Comparison of ENCODE assay signal across 34 cellular contexts in the genomic region with DNA sequence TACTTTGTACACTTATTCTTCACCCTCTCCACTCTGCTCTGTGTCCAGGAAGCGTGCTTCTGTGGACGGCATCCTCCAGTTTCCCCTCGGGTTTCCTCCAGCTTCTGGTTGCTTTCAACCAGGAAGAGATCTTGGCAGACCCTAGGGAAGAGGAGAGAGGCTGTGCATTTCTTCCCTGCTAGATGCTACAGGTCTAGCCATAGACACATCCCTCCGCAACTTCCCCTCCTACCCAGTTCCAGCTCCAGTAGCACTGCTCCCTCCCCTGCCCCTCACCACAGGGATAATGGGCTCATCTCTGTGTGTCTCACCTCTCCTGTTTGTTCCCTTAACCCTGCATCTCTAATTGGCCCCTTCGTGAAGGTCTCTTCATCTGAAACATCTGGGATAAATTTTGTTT. TPM values are rescaled to one million over a fixed set of nuclear protein-coding genes. Genes with fewer than 3 reads are reported as not detected.
"Had no signal": no experiment of that assay in that cellular context is flagged by ENCODE, and none has a peak within 500 bp of the region (broad histone marks: within the 10 kb centered on the region; RNA-seq: fewer than 3 reads in every experiment).

No MANE protein-coding gene starts in this region.

- H3K36me3 Mint-ChIP-seq: activated CD4-positive, alpha-beta memory T cell treated with anti-CD3 and anti-CD28 coated beads for 36 hours; activated naive CD4-positive, alpha-beta T cell treated with anti-CD3 and anti-CD28 coated beads, Interleukin-2, amount 50 U/mL, for 24 hours; activated naive CD8-positive, alpha-beta T cell treated with anti-CD3 and anti-CD28 coated beads, Interleukin-2, amount 10 ng/mL, durations not matched to agents 7 days and 5 days had no signal

- ATAC-seq: body of pancreas, PC-3 had no signal

- H3K27ac Mint-ChIP-seq: activated CD4-positive, alpha-beta memory T cell treated with anti-CD3 and anti-CD28 coated beads for 36 hours; activated CD4-positive, alpha-beta T cell treated with anti-CD3 and anti-CD28 coated beads, Interleukin-2, amount 10 ng/mL, durations not matched to agents 7 days and 5 days; activated naive CD4-positive, alpha-beta T cell treated with anti-CD3 and anti-CD28 coated beads, Interleukin-2, amount 50 U/mL, for 24 hours; activated naive CD8-positive, alpha-beta T cell treated with anti-CD3 and anti-CD28 coated beads, Interleukin-2, amount 10 ng/mL, durations not matched to agents 7 days and 5 days; T-helper 1 cell treated with Interleukin-12 subunit alpha and Interleukin-12 subunit beta and Interleukin-4 antibody, amounts not matched to agents 30 μg/mL and 1 μg/mL, for 36 hours; T-helper 2 cell treated with Interferon-gamma antibody and Interleukin-4, amounts not matched to agents 5 μg/mL and 100 μg/mL, for 36 hours had no signal

- H3K4me2 ChIP-seq: SK-N-SH had no signal

- H3K4me3 ChIP-seq: ascending aorta, body of pancreas, breast epithelium, MG63, Peyer's patch, SJSA1 had no signal

- H3K9me3 Mint-ChIP-seq: activated CD4-positive, alpha-beta memory T cell treated with anti-CD3 and anti-CD28 coated beads for 36 hours; activated CD4-positive, alpha-beta T cell treated with anti-CD3 and anti-CD28 coated beads, Interleukin-2, amount 10 ng/mL, durations not matched to agents 7 days and 5 days; activated naive CD4-positive, alpha-beta T cell treated with anti-CD3 and anti-CD28 coated beads, Interleukin-2, amount 50 U/mL, for 24 hours; activated naive CD8-positive, alpha-beta T cell treated with anti-CD3 and anti-CD28 coated beads, Interleukin-2, amount 10 ng/mL, durations not matched to agents 7 days and 5 days; T-helper 1 cell treated with Interleukin-12 subunit alpha and Interleukin-12 subunit beta and Interleukin-4 antibody, amounts not matched to agents 30 μg/mL and 1 μg/mL, for 36 hours; T-helper 2 cell treated with Interferon-gamma antibody and Interleukin-4, amounts not matched to agents 5 μg/mL and 100 μg/mL, for 36 hours had no signal

- H3K9me2 ChIP-seq: SK-N-SH had no signal

- FAIRE-seq: TTC549 had no signal

- H3K4me3 Mint-ChIP-seq: activated CD4-positive, alpha-beta memory T cell treated with anti-CD3 and anti-CD28 coated beads for 36 hours; activated CD4-positive, alpha-beta T cell treated with anti-CD3 and anti-CD28 coated beads, Interleukin-2, amount 10 ng/mL, durations not matched to agents 7 days and 5 days; activated naive CD4-positive, alpha-beta T cell treated with anti-CD3 and anti-CD28 coated beads, Interleukin-2, amount 50 U/mL, for 24 hours; activated naive CD8-positive, alpha-beta T cell treated with anti-CD3 and anti-CD28 coated beads, Interleukin-2, amount 10 ng/mL, durations not matched to agents 7 days and 5 days; T-helper 1 cell treated with Interleukin-12 subunit alpha and Interleukin-12 subunit beta and Interleukin-4 antibody, amounts not matched to agents 30 μg/mL and 1 μg/mL, for 36 hours; T-helper 2 cell treated with Interferon-gamma antibody and Interleukin-4, amounts not matched to agents 5 μg/mL and 100 μg/mL, for 36 hours had no signal

- H3K27me3 ChIP-seq: ascending aorta, body of pancreas, breast epithelium, MG63, Peyer's patch, SJSA1 had no signal

- H3K4me1 Mint-ChIP-seq: activated CD4-positive, alpha-beta T cell treated with anti-CD3 and anti-CD28 coated beads, Interleukin-2, amount 10 ng/mL, durations not matched to agents 7 days and 5 days; activated naive CD4-positive, alpha-beta T cell treated with anti-CD3 and anti-CD28 coated beads, Interleukin-2, amount 50 U/mL, for 24 hours; activated naive CD8-positive, alpha-beta T cell treated with anti-CD3 and anti-CD28 coated beads, Interleukin-2, amount 10 ng/mL, durations not matched to agents 7 days and 5 days had no signal

- H3K27ac ChIP-seq: ascending aorta, body of pancreas, breast epithelium, Peyer's patch, SJSA1 had no signal

- H3K36me3 ChIP-seq: ascending aorta, breast epithelium, MG63, Peyer's patch, SJSA1 had no signal

- H3K9ac ChIP-seq: SK-N-SH had no signal

- H3K9me3 ChIP-seq: ascending aorta, body of pancreas, breast epithelium, MG63, Peyer's patch, SJSA1, SK-N-SH had no signal

- H3K27me3 Mint-ChIP-seq: activated naive CD4-positive, alpha-beta T cell treated with anti-CD3 and anti-CD28 coated beads, Interleukin-2, amount 50 U/mL, for 24 hours had no signal

- DNase-seq: activated CD4-positive, alpha-beta memory T cell treated with anti-CD3 and anti-CD28 coated beads for 36 hours; activated CD4-positive, alpha-beta T cell treated with anti-CD3 and anti-CD28 coated beads, Interleukin-2, amount 10 ng/mL, durations not matched to agents 7 days and 5 days; activated CD8-positive, alpha-beta memory T cell treated with anti-CD3 and anti-CD28 coated beads, Interleukin-2, amount 50 U/mL, for 48 hours; activated effector memory CD4-positive, alpha-beta T cell treated with anti-CD3 and anti-CD28 coated beads, Interleukin-2, amount 50 U/mL, for 16 hours; activated naive CD4-positive, alpha-beta T cell; activated naive CD8-positive, alpha-beta T cell treated with anti-CD3 and anti-CD28 coated beads, Interleukin-2, amount 10 ng/mL, durations not matched to agents 7 days and 5 days; activated T-cell treated with anti-CD3 and anti-CD28 coated beads, Interleukin-2, amount 50 U/mL, for 48 hours; amygdala; body of pancreas; caudate nucleus; cerebellar nuclear complex; Kasumi-1; KG1; MG63; NCI-H1048; NCI-H1105 treated with DMSO at 0.1 percent for 48 hours; NCI-H1436 treated with DMSO at 0.1 percent for 48 hours; NCI-H187 treated with DMSO at 0.1 percent for 48 hours; NCI-H2081 treated with DMSO at 0.1 percent for 48 hours; NCI-H446; NCI-H524; NK-92 treated with Interleukin-12 subunit alpha and Interleukin-12 subunit beta, amount 100 ng/mL, for 24 hours; PC-3; Peyer's patch; RPMI8226; SHP77 treated with DMSO at 0.1 percent for 48 hours; SK-N-SH had no signal

- H3K4me1 ChIP-seq: ascending aorta, body of pancreas, breast epithelium, Peyer's patch had no signal

RNA-seq across cellular contexts. Expression of a gene that starts 16.3 kb away (rescaled TPM):
- total RNA-seq: activated naive CD8-positive, alpha-beta T cell treated with anti-CD3 and anti-CD28 coated beads, Interleukin-2, amount 10 ng/mL, durations not matched to agents 7 days and 5 days; ascending aorta; body of pancreas; SJSA1 had no signal
